19 cellular contexts compared by ENCODE assay signal in the genomic region with DNA sequence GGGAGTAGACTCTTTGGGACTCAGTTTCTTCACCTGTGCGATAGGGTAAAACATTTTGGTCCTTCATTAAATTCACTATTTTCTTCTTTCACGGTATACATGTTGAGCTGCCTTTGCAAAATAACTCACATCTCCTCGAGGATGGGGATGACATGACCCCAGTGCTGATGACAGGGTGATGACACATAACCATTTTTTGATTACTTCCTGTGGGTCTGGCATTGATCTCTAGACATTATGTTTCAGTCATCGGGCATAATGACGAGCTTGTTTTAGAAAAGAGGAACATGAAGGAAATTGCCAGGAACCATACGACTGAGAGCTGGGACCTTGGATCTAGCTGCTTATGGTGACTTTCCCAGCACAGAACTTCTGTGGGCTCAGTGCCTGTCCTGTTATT. TPM values are rescaled to one million over a fixed set of nuclear protein-coding genes. Genes with fewer than 3 reads are reported as not detected.
A peak's percentile ranks its signal among the peaks of the same experiment; 100 is the strongest.
DNase-seq lines count a peak whose midpoint lies in the region; ATAC-seq, FAIRE-seq and TF ChIP-seq lines count a peak whose summit lies in the region.
"Had no signal": no experiment of that assay in that cellular context is flagged by ENCODE, and none has a peak within 500 bp of the region (broad histone marks: within the 10 kb centered on the region; RNA-seq: fewer than 3 reads in every experiment).

No MANE protein-coding gene starts in this region.

- peaks cover 83% of the 10 kb centered on the region for H3K4me1 Mint-ChIP-seq in astrocyte (ENCODE audit: low read depth, unreplicated experiment)
- H3K4me1 Mint-ChIP-seq: activated CD4-positive, alpha-beta T cell treated with anti-CD3 and anti-CD28 coated beads, Interleukin-2, amount 10 ng/mL, durations not matched to agents 7 days and 5 days; CD4-positive, alpha-beta memory T cell had no signal

- H3K9me3 Mint-ChIP-seq in astrocyte (ENCODE audit: unreplicated experiment) = no peaks in the 10 kb centered on the region

- H3K36me3 ChIP-seq in MG63 = peaks cover 37% of the 10 kb centered on the region
- peaks cover 22% of the 10 kb centered on the region for H3K36me3 ChIP-seq in astrocyte (ENCODE audit: insufficient read depth, low read length)
- H3K36me3 ChIP-seq in skeletal muscle satellite cell (ENCODE audit: insufficient read depth, low read length) = peaks cover 34% of the 10 kb centered on the region
- H3K36me3 ChIP-seq: spleen had no signal

- H3K36me3 Mint-ChIP-seq in astrocyte (ENCODE audit: low read depth, unreplicated experiment) = peaks cover 48% of the 10 kb centered on the region
- H3K36me3 Mint-ChIP-seq: CD4-positive, alpha-beta memory T cell had no signal

- H3K79me2 ChIP-seq in astrocyte (ENCODE audit: insufficient read depth, low read length) = peaks cover 97% of the 10 kb centered on the region

- H3K4me2 ChIP-seq in astrocyte (ENCODE audit: low read length) (peak overlapping the region; percentile 63), skeletal muscle satellite cell (ENCODE audit: low read length) (peak overlapping the region; percentile 54)

- H4K20me1 ChIP-seq in astrocyte (ENCODE audit: insufficient read depth, low read length) = peaks cover 97% of the 10 kb centered on the region

- no peak overlapping the region for H2AFZ ChIP-seq in astrocyte (ENCODE audit: low read depth, low read length)

- FAIRE-seq in astrocyte (lab: Jason Lieb, UNC) = peak; percentile 86
- FAIRE-seq: colon, GM12892 had no signal

- peaks cover 73% of the 10 kb centered on the region for H3K4me1 ChIP-seq in astrocyte (ENCODE audit: insufficient read depth, low read length)
- peaks cover 79% of the 10 kb centered on the region for H3K4me1 ChIP-seq in skeletal muscle satellite cell (ENCODE audit: control insufficient read depth, insufficient read depth, low read length)

- no peak for ATAC-seq in HG03095 (IDR thresholded peaks at IDR 0.05; ENCODE audit: unreplicated experiment)
- ATAC-seq: left lobe of liver had no signal

- H3K4me3 Mint-ChIP-seq in astrocyte (ENCODE audit: unreplicated experiment) = peak overlapping the region; percentile 28
- H3K4me3 Mint-ChIP-seq: activated CD4-positive, alpha-beta T cell treated with anti-CD3 and anti-CD28 coated beads, Interleukin-2, amount 10 ng/mL, durations not matched to agents 7 days and 5 days; CD4-positive, alpha-beta memory T cell; T-helper 2 cell treated with Interferon-gamma antibody and Interleukin-4, amounts not matched to agents 5 μg/mL and 100 μg/mL, for 36 hours had no signal

- peak; percentile 67 for DNase-seq in EL
- peak; percentile 37 for DNase-seq in MG63
- peak; percentile 57 for DNase-seq in astrocyte (ENCODE audit: low read depth)
- DNase-seq in NCI-H446 (lab: John Stamatoyannopoulos, UW) = no peak
- no peak for DNase-seq in Kasumi-1 (lab: John Stamatoyannopoulos, UW)
- DNase-seq: activated CD4-positive, alpha-beta T cell treated with anti-CD3 and anti-CD28 coated beads, Interleukin-2, amount 10 ng/mL, durations not matched to agents 7 days and 5 days; CD4-positive, alpha-beta memory T cell; erythroblast; H7; NCI-H187; NCI-H526; RPMI8226 had no signal

- no peaks in the 10 kb centered on the region for H3K27me3 Mint-ChIP-seq in astrocyte (ENCODE audit: low read depth, unreplicated experiment)
- H3K27me3 Mint-ChIP-seq: activated CD4-positive, alpha-beta T cell treated with anti-CD3 and anti-CD28 coated beads, Interleukin-2, amount 10 ng/mL, durations not matched to agents 7 days and 5 days had no signal

- peak overlapping the region; percentile 46 for H3K27ac ChIP-seq in astrocyte (ENCODE audit: low read depth, low read length)
- H3K27ac ChIP-seq: spleen had no signal

- H3K4me3 ChIP-seq in MG63 = no peak overlapping the region
- H3K4me3 ChIP-seq in astrocyte (ENCODE audit: insufficient read depth, low read depth, low read length) = no peak overlapping the region
- H3K4me3 ChIP-seq in skeletal muscle satellite cell (ENCODE audit: low read length) = peak overlapping the region; percentile 41
- H3K4me3 ChIP-seq: spleen had no signal

- peak overlapping the region; percentile 86 for H3K27ac Mint-ChIP-seq in astrocyte (ENCODE audit: unreplicated experiment)
- H3K27ac Mint-ChIP-seq: activated CD4-positive, alpha-beta T cell treated with anti-CD3 and anti-CD28 coated beads, Interleukin-2, amount 10 ng/mL, durations not matched to agents 7 days and 5 days; CD4-positive, alpha-beta memory T cell; T-helper 2 cell treated with Interferon-gamma antibody and Interleukin-4, amounts not matched to agents 5 μg/mL and 100 μg/mL, for 36 hours had no signal

- H3K9ac ChIP-seq in astrocyte (ENCODE audit: low read length) = no peak overlapping the region
- peak overlapping the region; percentile 39 for H3K9ac ChIP-seq in skeletal muscle satellite cell (ENCODE audit: low read depth, low read length)

- no peaks in the 10 kb centered on the region for H3K27me3 ChIP-seq in MG63
- no peaks in the 10 kb centered on the region for H3K27me3 ChIP-seq in astrocyte (ENCODE audit: insufficient read depth, low read length)
- no peaks in the 10 kb centered on the region for H3K27me3 ChIP-seq in skeletal muscle satellite cell (ENCODE audit: control insufficient read depth, insufficient read depth, low read length)
- H3K27me3 ChIP-seq: spleen had no signal

- TF ChIP-seq CTCF in astrocyte (IDR thresholded peaks at IDR 0.05; ENCODE audit: insufficient read depth, low read depth, low read length) = no peak

- H3K9me3 ChIP-seq in MG63 = no peaks in the 10 kb centered on the region
- H3K9me3 ChIP-seq in astrocyte (ENCODE audit: insufficient read depth, low read depth, low read length) = no peaks in the 10 kb centered on the region
- no peaks in the 10 kb centered on the region for H3K9me3 ChIP-seq in skeletal muscle satellite cell (replicated peaks; ENCODE audit: low read length)
- H3K9me3 ChIP-seq: spleen had no signal

RNA-seq across cellular contexts. Expression of a gene that starts 25.2 kb away (rescaled TPM):
- 78.9 and 92.0 TPM in 2 replicates for total RNA-seq in MG63 (2014; rRNA removed; shearing (Covaris generic); ENCODE audit: low replicate concordance)
- 1,055 and 1,568 TPM in 2 replicates for total RNA-seq in astrocyte
- 64.6 and 148 TPM in 2 replicates for total RNA-seq in skeletal muscle satellite cell (2012; rRNA removed)

Comparison
In these comparisons a context has a peak if more than half of its experiments do, and no peak if none do; other contexts are left out.
1. DNase-seq: peak in EL (single experiment), MG63 (single experiment) and astrocyte (single experiment); none in NCI-H446 (0 of 2) and Kasumi-1 (0 of 2).
2. RNA of a gene that starts 25.2 kb away (total RNA-seq): 1,055 to 1,568 TPM in astrocyte; 78.9 to 92.0 TPM in MG63; every median in the first group is over 10 times any median in the second.